Comparison of ENCODE assay signal across 8 cellular contexts in the genomic region with DNA sequence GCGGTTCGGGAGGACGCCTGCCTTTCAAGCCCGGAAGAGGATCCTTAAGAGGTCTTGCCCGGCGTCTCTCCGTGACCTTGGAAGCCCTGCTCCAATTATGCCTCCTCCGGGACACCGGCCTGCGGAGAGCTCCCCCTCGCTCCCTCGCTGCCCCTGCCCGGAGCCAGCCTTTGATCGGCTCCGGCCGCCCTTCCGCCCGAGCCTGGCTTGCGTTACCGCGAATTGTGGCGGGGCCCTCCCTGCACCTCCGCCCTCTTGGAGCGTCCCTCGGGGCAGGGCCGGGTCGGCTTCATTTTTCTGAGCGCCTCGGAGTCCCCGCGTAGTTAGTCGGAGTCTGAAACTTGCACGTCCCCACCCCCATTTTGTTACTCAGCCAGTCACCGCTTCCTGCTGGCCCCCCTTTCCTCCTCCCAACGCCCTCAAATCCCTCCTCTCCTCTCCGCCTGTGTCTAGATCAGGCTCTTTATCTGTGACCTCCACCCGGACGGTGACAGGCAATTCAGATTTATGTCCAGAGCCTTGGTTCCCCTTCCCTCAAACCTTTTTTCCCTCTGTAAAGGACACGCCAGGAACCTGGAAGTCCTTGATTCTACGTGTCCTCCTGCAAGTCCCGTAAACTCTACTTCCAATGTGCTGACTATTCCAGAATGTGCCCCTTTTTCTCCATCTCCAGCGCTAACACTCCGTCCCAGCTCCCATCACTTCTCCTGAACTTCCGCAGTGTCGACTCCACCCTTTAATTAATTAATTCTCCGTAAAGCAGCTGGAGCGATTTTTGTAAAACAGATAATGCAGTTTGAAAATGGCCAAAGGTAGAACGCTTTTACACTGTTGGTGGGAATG. TPM values are rescaled to one million over a fixed set of nuclear protein-coding genes. Genes with fewer than 3 reads are reported as not detected.
A peak's percentile ranks its signal among the peaks of the same experiment; 100 is the strongest.
DNase-seq lines count a peak whose midpoint lies in the region; ATAC-seq lines count a peak whose summit lies in the region.

No MANE protein-coding gene starts in this region.

- H3K27ac ChIP-seq in KOPT-K1 (ENCODE audit: low read depth, low read length, poor library complexity, severe bottlenecking) = peak overlapping the region; percentile 99

- DNase-seq in EH (ENCODE audit: low read depth) = peak; percentile 88
- peak; percentile 85 for DNase-seq in SW480 (ENCODE audit: low spot score)
- DNase-seq in amniotic stem cell (lab: John Stamatoyannopoulos, UW) = peak; percentile 58
- DNase-seq in hepatic stellate cell (ENCODE audit: low spot score) = peak; percentile 74
- DNase-seq in sciatic nerve (ENCODE audit: low spot score) = peak; percentile 86
- no peak for DNase-seq in cortex of kidney (lab: John Stamatoyannopoulos, UW)

- no peaks in the 10 kb centered on the region for H3K9me3 ChIP-seq in KOPT-K1 (ENCODE audit: insufficient read depth, low read length, poor library complexity, severe bottlenecking)

- ATAC-seq in GM21717 (IDR thresholded peaks at IDR 0.05; ENCODE audit: unreplicated experiment) (peak; percentile 32), sciatic nerve (peak; percentile 77)

- H3K36me3 ChIP-seq in KOPT-K1 (ENCODE audit: insufficient read depth, low read length) = peaks cover 33% of the 10 kb centered on the region

- intact Hi-C loops in sciatic nerve (cut with DNase I) = no loop called here

RNA-seq across cellular contexts. Expression of gene RABEP2, which starts 0.6 kb away (rescaled TPM):
- 16.4 TPM for total RNA-seq in sciatic nerve

RNA-seq across cellular contexts. Expression of gene CD19, which starts 6.2 kb away (rescaled TPM):
- 1.4 TPM for total RNA-seq in sciatic nerve

RNA-seq across cellular contexts. Expression of gene NFATC2IP, which starts 25.1 kb away (rescaled TPM):
- total RNA-seq in sciatic nerve = 34.5 TPM

RNA-seq across cellular contexts. Expression of gene ATP2A1, which starts 47.3 kb away (rescaled TPM):
- 0.89 TPM for total RNA-seq in sciatic nerve

RNA-seq across cellular contexts. Expression of gene SPNS1, which starts 49.0 kb away (rescaled TPM):
- 22.5 TPM for total RNA-seq in sciatic nerve
